In genomic region chr14:104795781-104796681, GRCh38 we compare ENCODE assay signal across 8 cellular contexts. TPM values are rescaled to one million over a fixed set of nuclear protein-coding genes. Genes with fewer than 3 reads are reported as not detected.
DNase-seq lines count a peak whose midpoint lies in the region; ATAC-seq and TF ChIP-seq lines count a peak whose summit lies in the region.

No MANE protein-coding gene starts in this region.

- peaks cover 5% of the 10 kb centered on the region; the same call in 1 of the 2 replicates for H3K36me3 Mint-ChIP-seq in HFFc6 (ENCODE audit: low read depth)

- H3K4me3 Mint-ChIP-seq in HFFc6: peak overlapping the region; percentile 63

- H3K27me3 Mint-ChIP-seq in HFFc6 (ENCODE audit: insufficient read depth): peaks cover 2% of the 10 kb centered on the region; the same call in 1 of the 2 replicates

- ATAC-seq in SK-N-SH treated with all-trans-retinoic acid at 6 μM for 48 hours (peak; percentile 46), HG03354 (IDR thresholded peaks at IDR 0.05; ENCODE audit: poor library complexity, severe bottlenecking, unreplicated experiment) (no peak), GM19023 (IDR thresholded peaks at IDR 0.05; ENCODE audit: unreplicated experiment) (no peak)

- no peaks in the 10 kb centered on the region for H3K9me3 Mint-ChIP-seq in HFFc6

- peaks cover 20% of the 10 kb centered on the region for H3K4me1 Mint-ChIP-seq in HFFc6 (ENCODE audit: low read depth)

- H3K4me3 ChIP-seq in astrocyte of the spinal cord (ENCODE audit: low read depth, low read length): peak overlapping the region; percentile 44
- H3K4me3 ChIP-seq in iPS-15b (ENCODE audit: low read depth, low read length): peak overlapping the region; percentile 50

- H3K27me3 ChIP-seq in iPS-15b (ENCODE audit: control insufficient read depth, insufficient read depth, low read length): peaks cover 34% of the 10 kb centered on the region

- peaks cover 8% of the 10 kb centered on the region for H3K36me3 ChIP-seq in iPS-15b (ENCODE audit: control insufficient read depth, insufficient read depth, low read length)

- DNase-seq in ELR (ENCODE audit: low read depth) (peak; percentile 71), HFFc6 (no peak), astrocyte of the spinal cord (ENCODE audit: low read depth, low spot score) (no peak)
- DNase-seq in stimulated activated CD4-positive, alpha-beta T cell treated with anti-CD3 and anti-CD28 coated beads, Interleukin-15, amount 100 ng/mL, for 1 hour (ENCODE audit: low read depth in 1 of 2, low spot score in 1 of 2): peak; percentile 40 to 57

- TF ChIP-seq CTCF in HFFc6 (IDR thresholded peaks at IDR 0.05): no peak
- no peak for TF ChIP-seq CTCF in astrocyte of the spinal cord (IDR thresholded peaks at IDR 0.05; ENCODE audit: low read depth, low read length)

- no peak overlapping the region for H3K9ac ChIP-seq in iPS-15b (ENCODE audit: low read depth, low read length)

- H3K27ac Mint-ChIP-seq in HFFc6: 0 out of 2 replicates have a peak overlapping the region, but pooled peaks have one; percentile 13

- H3K9me3 ChIP-seq in iPS-15b (ENCODE audit: control insufficient read depth, insufficient read depth, low read length): no peaks in the 10 kb centered on the region

- in situ Hi-C loops in astrocyte of the spinal cord (cut with HindIII; ENCODE audit: low sequenced_read_pairs): no loop called here

- H3K4me1 ChIP-seq in iPS-15b (ENCODE audit: control insufficient read depth, insufficient read depth, low read length): peaks cover 20% of the 10 kb centered on the region

TF ChIP-seq in SK-N-SH treated with all-trans-retinoic acid at 6 μM for 48 hours, 23 proteins besides CTCF, POLR2A, EP300 and RAD21:
- TF ChIP-seq POU6F1 (CRISPR knock-in tag; IDR thresholded peaks at IDR 0.05; ENCODE audit: borderline replicate concordance, low read depth) (no peak), CREB5 (CRISPR knock-in tag; IDR thresholded peaks at IDR 0.05; ENCODE audit: low read depth) (no peak), ZFP30 (CRISPR knock-in tag; IDR thresholded peaks at IDR 0.05) (no peak), ISL1 (CRISPR knock-in tag; IDR thresholded peaks at IDR 0.05) (no peak), TCF4 (CRISPR knock-in tag; IDR thresholded peaks at IDR 0.05; ENCODE audit: borderline replicate concordance) (no peak), ZNF565 (CRISPR knock-in tag; conservative IDR thresholded peaks at IDR 0.05; ENCODE audit: low read depth) (no peak)

RNA-seq across cellular contexts. Expression of gene AKT1, which starts 0.5 kb away (rescaled TPM):
- 100 to 1,000 TPM; 164 to 191 (median 173) TPM for total RNA-seq in HFFc6 (2021; fragmentation: NEBNext Ultra II Directional; extraction: Animal tissue kit (Norgen Biotek cat#: 25700))

RNA-seq across cellular contexts. Expression of gene ZBTB42, which starts 4.9 kb away (rescaled TPM):
- total RNA-seq in HFFc6 (2021; fragmentation: NEBNext Ultra II Directional; extraction: Animal tissue kit (Norgen Biotek cat#: 25700)): 1 to 10 TPM; 1.3 to 1.8 (median 1.5) TPM

RNA-seq across cellular contexts. Expression of gene SIVA1, which starts 43.1 kb away (rescaled TPM):
- total RNA-seq in HFFc6 (2021; fragmentation: NEBNext Ultra II Directional; extraction: Animal tissue kit (Norgen Biotek cat#: 25700)): 10 to 100 TPM; 78.3 to 95.8 (median 82.5) TPM

Comparison
In these comparisons a context has a peak if more than half of its experiments do, and no peak if none do; other contexts are left out.
1. DNase-seq: peak in ELR (single experiment) and stimulated activated CD4-positive, alpha-beta T cell treated with anti-CD3 and anti-CD28 coated beads, Interleukin-15, amount 100 ng/mL, for 1 hour (2 of 2); none in HFFc6 (single experiment) and astrocyte of the spinal cord (single experiment).